Comparison of ENCODE assay signal across 1 cellular context in the genomic region with DNA sequence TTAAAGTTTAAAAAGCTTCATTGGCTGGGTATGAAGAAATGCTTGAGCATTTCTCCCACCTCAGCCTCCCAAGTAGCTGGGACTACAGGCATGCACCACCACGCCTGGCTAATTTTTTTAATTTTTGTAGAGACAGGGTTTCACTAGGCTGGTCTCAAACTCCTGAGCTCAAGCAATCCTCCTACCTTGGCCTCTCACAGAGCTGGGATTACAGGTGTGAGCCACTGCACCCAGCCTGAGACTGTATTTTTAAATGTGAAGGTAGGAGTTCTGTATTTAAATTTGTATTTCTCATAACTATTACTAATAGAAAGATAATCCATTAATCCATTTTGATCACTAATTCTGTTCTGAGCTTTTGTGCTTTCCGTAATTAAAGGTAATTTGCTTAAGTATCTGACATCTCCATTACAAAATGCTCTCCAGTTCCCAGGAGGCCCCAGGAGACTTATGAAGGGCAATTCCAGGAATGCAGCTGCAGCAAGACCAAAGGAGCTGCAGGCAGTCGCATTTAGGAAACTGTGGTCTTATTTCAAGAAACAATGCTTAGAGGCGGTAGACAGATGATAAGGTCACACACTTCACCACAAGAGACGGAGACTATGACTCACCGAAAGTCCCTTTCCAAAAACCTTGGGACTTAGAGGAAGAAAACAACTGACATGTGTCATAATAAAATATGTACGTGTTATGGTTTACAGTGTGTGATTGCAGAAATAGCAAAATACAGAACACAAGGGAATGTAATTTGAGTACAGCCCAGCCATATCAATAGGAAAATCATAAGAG.
TF ChIP-seq lines count a peak whose summit lies in the region.

No MANE protein-coding gene starts in this region.

TF ChIP-seq in K562, 482 proteins besides CTCF, POLR2A, EP300 and RAD21 (continued from another document):
- TF ChIP-seq, protein P1, sequence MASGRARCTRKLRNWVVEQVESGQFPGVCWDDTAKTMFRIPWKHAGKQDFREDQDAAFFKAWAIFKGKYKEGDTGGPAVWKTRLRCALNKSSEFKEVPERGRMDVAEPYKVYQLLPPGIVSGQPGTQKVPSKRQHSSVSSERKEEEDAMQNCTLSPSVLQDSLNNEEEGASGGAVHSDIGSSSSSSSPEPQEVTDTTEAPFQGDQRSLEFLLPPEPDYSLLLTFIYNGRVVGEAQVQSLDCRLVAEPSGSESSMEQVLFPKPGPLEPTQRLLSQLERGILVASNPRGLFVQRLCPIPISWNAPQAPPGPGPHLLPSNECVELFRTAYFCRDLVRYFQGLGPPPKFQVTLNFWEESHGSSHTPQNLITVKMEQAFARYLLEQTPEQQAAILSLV (tag; IDR thresholded peaks at IDR 0.05): no peak
- TF ChIP-seq FOXJ3 (CRISPR knock-in tag; IDR thresholded peaks at IDR 0.05) (no peak), SP1 (CRISPR knock-in tag; IDR thresholded peaks at IDR 0.05) (no peak), ZKSCAN3 (CRISPR knock-in tag; IDR thresholded peaks at IDR 0.05) (no peak), POLR2AphosphoS5 (IDR thresholded peaks at IDR 0.05; ENCODE audit: control insufficient read depth, insufficient read depth, low read depth, low read length) (no peak), ZFX (CRISPR knock-in tag; IDR thresholded peaks at IDR 0.05) (no peak)
- TF ChIP-seq, protein P2, sequence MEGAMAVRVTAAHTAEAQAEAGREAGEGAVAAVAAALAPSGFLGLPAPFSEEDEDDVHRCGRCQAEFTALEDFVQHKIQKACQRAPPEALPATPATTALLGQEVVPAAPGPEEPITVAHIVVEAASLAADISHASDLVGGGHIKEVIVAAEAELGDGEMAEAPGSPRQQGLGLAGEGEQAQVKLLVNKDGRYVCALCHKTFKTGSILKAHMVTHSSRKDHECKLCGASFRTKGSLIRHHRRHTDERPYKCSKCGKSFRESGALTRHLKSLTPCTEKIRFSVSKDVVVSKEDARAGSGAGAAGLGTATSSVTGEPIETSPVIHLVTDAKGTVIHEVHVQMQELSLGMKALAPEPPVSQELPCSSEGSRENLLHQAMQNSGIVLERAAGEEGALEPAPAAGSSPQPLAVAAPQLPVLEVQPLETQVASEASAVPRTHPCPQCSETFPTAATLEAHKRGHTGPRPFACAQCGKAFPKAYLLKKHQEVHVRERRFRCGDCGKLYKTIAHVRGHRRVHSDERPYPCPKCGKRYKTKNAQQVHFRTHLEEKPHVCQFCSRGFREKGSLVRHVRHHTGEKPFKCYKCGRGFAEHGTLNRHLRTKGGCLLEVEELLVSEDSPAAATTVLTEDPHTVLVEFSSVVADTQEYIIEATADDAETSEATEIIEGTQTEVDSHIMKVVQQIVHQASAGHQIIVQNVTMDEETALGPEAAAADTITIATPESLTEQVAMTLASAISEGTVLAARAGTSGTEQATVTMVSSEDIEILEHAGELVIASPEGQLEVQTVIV (CRISPR knock-in tag; IDR thresholded peaks at IDR 0.05; ENCODE audit: borderline replicate concordance): no peak
